ENCODE assay signal across 2 cellular contexts in the genomic region with DNA sequence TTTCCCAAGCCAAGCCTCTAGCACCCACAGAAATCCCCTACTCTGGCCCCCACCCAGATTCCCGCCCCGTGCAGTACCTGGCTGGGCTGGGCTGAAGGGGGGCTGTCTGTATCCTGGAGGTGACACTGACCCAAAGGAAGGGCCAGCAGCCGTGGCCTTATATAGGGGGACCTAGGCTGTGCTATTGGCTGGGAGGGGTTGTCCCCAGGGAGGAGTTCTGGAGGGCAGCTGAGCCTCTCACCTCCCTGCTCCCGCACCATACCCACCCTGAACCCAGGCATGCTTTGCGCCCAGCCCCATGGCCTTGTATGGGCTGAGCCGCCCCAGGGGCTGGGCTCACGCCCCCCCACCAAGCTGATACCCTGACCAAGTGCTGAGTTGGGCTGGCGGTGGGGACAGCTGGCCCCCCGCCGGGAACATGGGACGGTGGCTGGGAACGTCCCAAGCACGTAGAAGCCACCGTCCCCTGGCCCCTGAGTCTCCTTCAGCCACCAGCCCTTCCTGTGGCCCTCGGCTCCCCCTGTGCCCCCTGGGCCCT.
TF ChIP-seq lines count a peak whose summit lies in the region.

A gene (minus strand): TSS at position 132 of the 538 bp plus-strand sequence. CDS start 3,162 bp downstream, outside the sequence.

TF ChIP-seq in HEK293, 187 proteins besides CTCF, POLR2A, EP300 and RAD21 (continues in another document):
- no peak for TF ChIP-seq ZNF174 (tag by site-specific recombination; IDR thresholded peaks at IDR 0.05)
- TF ChIP-seq, protein P1, sequence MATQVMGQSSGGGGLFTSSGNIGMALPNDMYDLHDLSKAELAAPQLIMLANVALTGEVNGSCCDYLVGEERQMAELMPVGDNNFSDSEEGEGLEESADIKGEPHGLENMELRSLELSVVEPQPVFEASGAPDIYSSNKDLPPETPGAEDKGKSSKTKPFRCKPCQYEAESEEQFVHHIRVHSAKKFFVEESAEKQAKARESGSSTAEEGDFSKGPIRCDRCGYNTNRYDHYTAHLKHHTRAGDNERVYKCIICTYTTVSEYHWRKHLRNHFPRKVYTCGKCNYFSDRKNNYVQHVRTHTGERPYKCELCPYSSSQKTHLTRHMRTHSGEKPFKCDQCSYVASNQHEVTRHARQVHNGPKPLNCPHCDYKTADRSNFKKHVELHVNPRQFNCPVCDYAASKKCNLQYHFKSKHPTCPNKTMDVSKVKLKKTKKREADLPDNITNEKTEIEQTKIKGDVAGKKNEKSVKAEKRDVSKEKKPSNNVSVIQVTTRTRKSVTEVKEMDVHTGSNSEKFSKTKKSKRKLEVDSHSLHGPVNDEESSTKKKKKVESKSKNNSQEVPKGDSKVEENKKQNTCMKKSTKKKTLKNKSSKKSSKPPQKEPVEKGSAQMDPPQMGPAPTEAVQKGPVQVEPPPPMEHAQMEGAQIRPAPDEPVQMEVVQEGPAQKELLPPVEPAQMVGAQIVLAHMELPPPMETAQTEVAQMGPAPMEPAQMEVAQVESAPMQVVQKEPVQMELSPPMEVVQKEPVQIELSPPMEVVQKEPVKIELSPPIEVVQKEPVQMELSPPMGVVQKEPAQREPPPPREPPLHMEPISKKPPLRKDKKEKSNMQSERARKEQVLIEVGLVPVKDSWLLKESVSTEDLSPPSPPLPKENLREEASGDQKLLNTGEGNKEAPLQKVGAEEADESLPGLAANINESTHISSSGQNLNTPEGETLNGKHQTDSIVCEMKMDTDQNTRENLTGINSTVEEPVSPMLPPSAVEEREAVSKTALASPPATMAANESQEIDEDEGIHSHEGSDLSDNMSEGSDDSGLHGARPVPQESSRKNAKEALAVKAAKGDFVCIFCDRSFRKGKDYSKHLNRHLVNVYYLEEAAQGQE (tag by site-specific recombination; IDR thresholded peaks at IDR 0.05), result no peak
- TF ChIP-seq SP2 (tag by site-specific recombination; IDR thresholded peaks at IDR 0.05), result no peak
- TF ChIP-seq, protein P2, sequence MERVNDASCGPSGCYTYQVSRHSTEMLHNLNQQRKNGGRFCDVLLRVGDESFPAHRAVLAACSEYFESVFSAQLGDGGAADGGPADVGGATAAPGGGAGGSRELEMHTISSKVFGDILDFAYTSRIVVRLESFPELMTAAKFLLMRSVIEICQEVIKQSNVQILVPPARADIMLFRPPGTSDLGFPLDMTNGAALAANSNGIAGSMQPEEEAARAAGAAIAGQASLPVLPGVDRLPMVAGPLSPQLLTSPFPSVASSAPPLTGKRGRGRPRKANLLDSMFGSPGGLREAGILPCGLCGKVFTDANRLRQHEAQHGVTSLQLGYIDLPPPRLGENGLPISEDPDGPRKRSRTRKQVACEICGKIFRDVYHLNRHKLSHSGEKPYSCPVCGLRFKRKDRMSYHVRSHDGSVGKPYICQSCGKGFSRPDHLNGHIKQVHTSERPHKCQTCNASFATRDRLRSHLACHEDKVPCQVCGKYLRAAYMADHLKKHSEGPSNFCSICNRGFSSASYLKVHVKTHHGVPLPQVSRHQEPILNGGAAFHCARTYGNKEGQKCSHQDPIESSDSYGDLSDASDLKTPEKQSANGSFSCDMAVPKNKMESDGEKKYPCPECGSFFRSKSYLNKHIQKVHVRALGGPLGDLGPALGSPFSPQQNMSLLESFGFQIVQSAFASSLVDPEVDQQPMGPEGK (tag by site-specific recombination; IDR thresholded peaks at IDR 0.05), result 0 out of 2 replicates have a peak, but pooled peaks have one; percentile 28
- peak; percentile 31 for TF ChIP-seq GLIS1 (tag by site-specific recombination; IDR thresholded peaks at IDR 0.05)
- TF ChIP-seq, protein P3, sequence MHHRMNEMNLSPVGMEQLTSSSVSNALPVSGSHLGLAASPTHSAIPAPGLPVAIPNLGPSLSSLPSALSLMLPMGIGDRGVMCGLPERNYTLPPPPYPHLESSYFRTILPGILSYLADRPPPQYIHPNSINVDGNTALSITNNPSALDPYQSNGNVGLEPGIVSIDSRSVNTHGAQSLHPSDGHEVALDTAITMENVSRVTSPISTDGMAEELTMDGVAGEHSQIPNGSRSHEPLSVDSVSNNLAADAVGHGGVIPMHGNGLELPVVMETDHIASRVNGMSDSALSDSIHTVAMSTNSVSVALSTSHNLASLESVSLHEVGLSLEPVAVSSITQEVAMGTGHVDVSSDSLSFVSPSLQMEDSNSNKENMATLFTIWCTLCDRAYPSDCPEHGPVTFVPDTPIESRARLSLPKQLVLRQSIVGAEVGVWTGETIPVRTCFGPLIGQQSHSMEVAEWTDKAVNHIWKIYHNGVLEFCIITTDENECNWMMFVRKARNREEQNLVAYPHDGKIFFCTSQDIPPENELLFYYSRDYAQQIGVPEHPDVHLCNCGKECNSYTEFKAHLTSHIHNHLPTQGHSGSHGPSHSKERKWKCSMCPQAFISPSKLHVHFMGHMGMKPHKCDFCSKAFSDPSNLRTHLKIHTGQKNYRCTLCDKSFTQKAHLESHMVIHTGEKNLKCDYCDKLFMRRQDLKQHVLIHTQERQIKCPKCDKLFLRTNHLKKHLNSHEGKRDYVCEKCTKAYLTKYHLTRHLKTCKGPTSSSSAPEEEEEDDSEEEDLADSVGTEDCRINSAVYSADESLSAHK (tag by site-specific recombination; IDR thresholded peaks at IDR 0.05), result no peak
- TF ChIP-seq ZNF114 (tag by site-specific recombination; IDR thresholded peaks at IDR 0.05), result no peak
- no peak for TF ChIP-seq BCL11B (tag by site-specific recombination; IDR thresholded peaks at IDR 0.05; ENCODE audit: low read depth)
- no peak for TF ChIP-seq ZNF571 (tag by site-specific recombination; IDR thresholded peaks at IDR 0.05)
- no peak for TF ChIP-seq ZNF776 (tag by site-specific recombination; IDR thresholded peaks at IDR 0.05; ENCODE audit: borderline replicate concordance)
- TF ChIP-seq ZNF660 (tag by site-specific recombination; IDR thresholded peaks at IDR 0.05), result no peak

TF ChIP-seq in H1, 55 proteins besides CTCF, POLR2A, EP300 and RAD21:
- TF ChIP-seq CREB1 (IDR thresholded peaks at IDR 0.05) (no peak), ZNF274 (IDR thresholded peaks at IDR 0.05; ENCODE audit: borderline replicate concordance, extremely low read depth, low read length) (no peak), RBBP5 (IDR thresholded peaks at IDR 0.05; ENCODE audit: borderline replicate concordance, low read depth, low read length) (no peak), RXRA (IDR thresholded peaks at IDR 0.05; ENCODE audit: insufficient read depth, low read depth, low read length) (no peak), MAFK (IDR thresholded peaks at IDR 0.05; ENCODE audit: low read depth, low read length) (no peak), GABPA (IDR thresholded peaks at IDR 0.05; ENCODE audit: borderline replicate concordance, insufficient read depth, low read length) (no peak), EGR1 (IDR thresholded peaks at IDR 0.05; ENCODE audit: borderline replicate concordance, low read depth, low read length) (no peak), RFX5 (IDR thresholded peaks at IDR 0.05; ENCODE audit: borderline replicate concordance, low read depth, low read length) (no peak), CBX8 (IDR thresholded peaks at IDR 0.05; ENCODE audit: borderline replicate concordance, low read depth, low read length) (no peak), RNF2 (IDR thresholded peaks at IDR 0.05; ENCODE audit: borderline replicate concordance, low read depth, low read length, missing control alignments, poor library complexity, severe bottlenecking) (no peak), CHD2 (IDR thresholded peaks at IDR 0.05; ENCODE audit: low read length) (no peak), EZH2 (IDR thresholded peaks at IDR 0.05; ENCODE audit: low read depth, low read length, severe bottlenecking) (no peak)
